Comparison of ENCODE assay signal across 18 cellular contexts in the genomic region with DNA sequence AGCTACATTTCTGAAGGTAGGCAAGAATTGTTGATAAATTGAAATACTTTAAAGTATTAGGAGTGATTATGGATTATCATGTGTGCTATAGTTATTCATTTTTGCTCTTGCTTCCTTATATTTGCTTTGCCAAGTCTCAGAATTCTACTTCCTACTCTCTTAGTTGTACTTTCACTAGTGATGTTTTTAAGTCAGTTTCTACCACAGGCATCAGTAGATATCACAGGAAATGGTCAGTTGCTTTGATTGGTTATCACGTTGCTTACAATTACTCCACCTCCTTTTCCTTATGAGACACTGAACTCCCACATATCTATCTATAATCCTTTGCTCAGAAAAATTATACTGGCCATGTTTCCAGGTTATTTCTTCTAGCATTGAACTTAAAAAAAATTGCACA.
DNase-seq lines count a peak whose midpoint lies in the region; ATAC-seq, FAIRE-seq and TF ChIP-seq lines count a peak whose summit lies in the region.
"Had no signal": no experiment of that assay in that cellular context is flagged by ENCODE, and none has a peak within 500 bp of the region (broad histone marks: within the 10 kb centered on the region; RNA-seq: fewer than 3 reads in every experiment).

No MANE protein-coding gene starts in this region.

- no peaks in the 10 kb centered on the region for H3K27me3 ChIP-seq in OCI-LY3 (ENCODE audit: low read depth, low read length)
- H3K27me3 ChIP-seq in hepatocyte, result no peaks in the 10 kb centered on the region

- FAIRE-seq in GM12891 (lab: Jason Lieb, UNC), result no peak
- FAIRE-seq: A549, GM19239 had no signal

- H3K4me3 Mint-ChIP-seq in T-cell, result no peak overlapping the region
- H3K4me3 Mint-ChIP-seq: CD14-positive monocyte; CD8-positive, alpha-beta T cell; IgD-negative memory B cell had no signal

- peaks cover 91% of the 10 kb centered on the region for H3K4me1 ChIP-seq in OCI-LY3 (ENCODE audit: low read length)
- no peaks in the 10 kb centered on the region for H3K4me1 ChIP-seq in hepatocyte (ENCODE audit: insufficient read depth)
- H3K4me1 ChIP-seq: A549, Caco-2 had no signal

- TF ChIP-seq CTCF in OCI-LY3 (IDR thresholded peaks at IDR 0.05; ENCODE audit: low read depth, low read length) (no peak), hepatocyte (IDR thresholded peaks at IDR 0.05; ENCODE audit: poor library complexity) (no peak)

- H3K9me3 ChIP-seq in OCI-LY3 (ENCODE audit: insufficient read depth, low read length), result no peaks in the 10 kb centered on the region
- H3K9me3 ChIP-seq in hepatocyte (ENCODE audit: low read depth), result no peaks in the 10 kb centered on the region
- H3K9me3 ChIP-seq: A549, Caco-2 had no signal

- TF ChIP-seq POLR2A in GM12891 (IDR thresholded peaks at IDR 0.05; ENCODE audit: low read depth, low read length), result no peak

- no peaks in the 10 kb centered on the region for H4K20me1 ChIP-seq in OCI-LY3 (ENCODE audit: insufficient read depth, low read length)
- no peaks in the 10 kb centered on the region for H4K20me1 ChIP-seq in hepatocyte (ENCODE audit: insufficient read depth, poor library complexity, severe bottlenecking)

- H3K27ac ChIP-seq in OCI-LY3 (ENCODE audit: low read length), result peak overlapping the region; percentile 86
- no peak overlapping the region for H3K27ac ChIP-seq in hepatocyte
- H3K27ac ChIP-seq: A549, GM23248 had no signal

- H2AFZ ChIP-seq in OCI-LY3 (ENCODE audit: low read depth, low read length) (peak overlapping the region; percentile 41; the same call in 1 of the 2 replicates), hepatocyte (no peak overlapping the region)
- H2AFZ ChIP-seq: GM23248 had no signal

- H3K4me1 Mint-ChIP-seq in T-cell, result no peaks in the 10 kb centered on the region
- H3K4me1 Mint-ChIP-seq: CD14-positive monocyte, IgD-negative memory B cell had no signal

- H3K4me2 ChIP-seq in OCI-LY3 (ENCODE audit: low read length) (peak overlapping the region; percentile 38), hepatocyte (no peak overlapping the region)
- H3K4me2 ChIP-seq: A549 had no signal

- no peaks in the 10 kb centered on the region for H3K27me3 Mint-ChIP-seq in T-cell
- H3K27me3 Mint-ChIP-seq: IgD-negative memory B cell had no signal

- CTCF ChIA-PET in T-cell (lab: Charles Lee), result no interaction called here

- H3K79me2 ChIP-seq in OCI-LY3 (ENCODE audit: low read length) (no peaks in the 10 kb centered on the region), hepatocyte (no peaks in the 10 kb centered on the region)

- no peaks in the 10 kb centered on the region for H3K9me2 ChIP-seq in hepatocyte (replicated peaks; ENCODE audit: insufficient read depth)

- H3K36me3 ChIP-seq in OCI-LY3 (replicated peaks; ENCODE audit: low read depth, low read length) (peaks cover 9% of the 10 kb centered on the region), hepatocyte (replicated peaks; ENCODE audit: insufficient read depth, low read depth) (no peaks in the 10 kb centered on the region)

- POLR2A ChIA-PET in T-cell (lab: Charles Lee), result no interaction called here

- H3K9me3 Mint-ChIP-seq in T-cell, result peaks cover 5 to 11% (median 7%) of the 10 kb centered on the region in 3 donors
- H3K9me3 Mint-ChIP-seq: CD8-positive, alpha-beta T cell had no signal

- WGBS in hepatocyte (ENCODE audit: low lambda C conversion rate, missing lambda C conversion rate), result 82% methylated on average over 1 of the region's 1 CpG

- DNase-seq in T-cell (no peak), GM12891 (ENCODE audit: insufficient read length, low spot score) (no peak), hepatocyte (ENCODE audit: low spot score) (no peak)
- no peak for DNase-seq in stimulated activated CD4-positive, alpha-beta T cell treated with anti-CD3 and anti-CD28 coated beads, Interleukin-4, amount 100 ng/mL, for 1 hour
- DNase-seq: Caco-2; CD8-positive, alpha-beta T cell; DND-41; GDM1; GM23248; H7; KG1 had no signal

- H3K36me3 Mint-ChIP-seq in T-cell, result no peaks in the 10 kb centered on the region
- H3K36me3 Mint-ChIP-seq: CD14-positive monocyte; CD8-positive, alpha-beta T cell; IgD-negative memory B cell had no signal

- H3K4me3 ChIP-seq in OCI-LY3 (ENCODE audit: low read length) (no peak overlapping the region), hepatocyte (no peak overlapping the region)
- H3K4me3 ChIP-seq: A549, GM23248 had no signal

- no peak overlapping the region for H3K27ac Mint-ChIP-seq in T-cell
- H3K27ac Mint-ChIP-seq: CD14-positive monocyte; CD8-positive, alpha-beta T cell; IgD-negative memory B cell had no signal

- peak overlapping the region; percentile 53; the same call in 1 of the 2 replicates for H3K9ac ChIP-seq in OCI-LY3 (ENCODE audit: low read length)
- H3K9ac ChIP-seq: GM23248 had no signal

- ATAC-seq in GM19463 (IDR thresholded peaks at IDR 0.05; ENCODE audit: unreplicated experiment) (peak; percentile 49), HG02981 (IDR thresholded peaks at IDR 0.05; ENCODE audit: unreplicated experiment) (peak; percentile 68), T-cell (replicated peaks in 1 of 4) (no peak)
- ATAC-seq: A549; CD8-positive, alpha-beta T cell had no signal

TF ChIP-seq in GM12891, 5 proteins besides CTCF, POLR2A, EP300 and RAD21:
- TF ChIP-seq TAF1 (IDR thresholded peaks at IDR 0.05; ENCODE audit: low read depth, low read length) (no peak), POLR2AphosphoS5 (IDR thresholded peaks at IDR 0.05; ENCODE audit: low read depth, low read length) (no peak), SPI1 (IDR thresholded peaks at IDR 0.05; ENCODE audit: low read depth, low read length) (no peak), PAX5 (IDR thresholded peaks at IDR 0.05; ENCODE audit: insufficient read depth, low read length, severe bottlenecking) (no peak)

Comparison
In these comparisons a context has a peak if more than half of its experiments do, and no peak if none do; other contexts are left out.
1. ATAC-seq: peak in GM19463 (single experiment) and HG02981 (single experiment); none in T-cell (0 of 4).